ENCODE assay signal across 18 cellular contexts in genomic region chr12:52239767-52240166, GRCh38. TPM values are rescaled to one million over a fixed set of nuclear protein-coding genes. Genes with fewer than 3 reads are reported as not detected.
DNase-seq lines count a peak whose midpoint lies in the region; ATAC-seq and TF ChIP-seq lines count a peak whose summit lies in the region.
"Had no signal": no experiment of that assay in that cellular context is flagged by ENCODE, and none has a peak within 500 bp of the region (broad histone marks: within the 10 kb centered on the region; RNA-seq: fewer than 3 reads in every experiment).

No MANE protein-coding gene starts in this region.

- TF ChIP-seq CTCF in Panc1 (IDR thresholded peaks at IDR 0.05): no peak
- TF ChIP-seq CTCF in sigmoid colon (IDR thresholded peaks at IDR 0.05): no peak
- TF ChIP-seq CTCF in smooth muscle cell (IDR thresholded peaks at IDR 0.05; ENCODE audit: borderline replicate concordance, insufficient read depth, poor library complexity, severe bottlenecking): no peak

- TF ChIP-seq POLR2A in sigmoid colon (IDR thresholded peaks at IDR 0.05): no peak

- H3K36me3 ChIP-seq in Panc1 (ENCODE audit: control insufficient read depth, insufficient read depth, low read length) (no peaks in the 10 kb centered on the region), sigmoid colon (no peaks in the 10 kb centered on the region), smooth muscle cell (ENCODE audit: low read depth) (no peaks in the 10 kb centered on the region)
- H3K36me3 ChIP-seq: SJSA1 had no signal

- no peaks in the 10 kb centered on the region for H3K79me2 ChIP-seq in smooth muscle cell (ENCODE audit: low read depth)

- H4K20me1 ChIP-seq in smooth muscle cell (ENCODE audit: low read depth): peaks cover 26% of the 10 kb centered on the region

- H3K9ac ChIP-seq in smooth muscle cell (ENCODE audit: low read depth): no peak overlapping the region

- H3K4me1 ChIP-seq in Panc1 (ENCODE audit: control insufficient read depth, insufficient read depth, low read length) (peaks cover 50% of the 10 kb centered on the region), sigmoid colon (peaks cover 0 to 22% (median 21%) of the 10 kb centered on the region in 4 donors), smooth muscle cell (ENCODE audit: low read depth) (no peaks in the 10 kb centered on the region)

- intact Hi-C loops in Panc1 (cut with micrococcal nuclease; ENCODE audit: unreplicated experiment) (no loop called here), sigmoid colon (cut with DNase I) (no loop called here)

- no peak for TF ChIP-seq EP300 in sigmoid colon (IDR thresholded peaks at IDR 0.05)

- CTCF ChIA-PET in Panc1 (lab: Charles Lee): no interaction called here

- H3K4me3 ChIP-seq in Panc1 (ENCODE audit: low read depth in 2 of 2, low read length in 2 of 2): no peak overlapping the region
- H3K4me3 ChIP-seq in sigmoid colon: no peak overlapping the region
- no peak overlapping the region for H3K4me3 ChIP-seq in smooth muscle cell
- H3K4me3 ChIP-seq: GM23338, SJSA1 had no signal

- no peak overlapping the region for H3K4me2 ChIP-seq in smooth muscle cell
- H3K4me2 ChIP-seq: GM23338 had no signal

- H3K27me3 ChIP-seq in Panc1 (ENCODE audit: control insufficient read depth, insufficient read depth, low read length) (no peaks in the 10 kb centered on the region), sigmoid colon (no peaks in the 10 kb centered on the region), smooth muscle cell (ENCODE audit: low read depth) (peaks cover 12% of the 10 kb centered on the region)
- H3K27me3 ChIP-seq: SJSA1 had no signal

- no peak for ATAC-seq in Panc1
- ATAC-seq: GM23338 had no signal

- H2AFZ ChIP-seq in smooth muscle cell (ENCODE audit: low read depth): no peak overlapping the region
- H2AFZ ChIP-seq: GM23338 had no signal

- peak; percentile 54 for DNase-seq in ELF-1 (ENCODE audit: low read depth, low spot score)
- DNase-seq in Panc1 (ENCODE audit: low read depth, low spot score): no peak
- DNase-seq in iPS-NIHi11 (ENCODE audit: low spot score): peak; percentile 5
- peak; percentile 6 for DNase-seq in sigmoid colon
- DNase-seq in HuH-7 (ENCODE audit: low spot score): no peak
- no peak for DNase-seq in amniotic stem cell (lab: John Stamatoyannopoulos, UW)
- DNase-seq in smooth muscle cell (lab: John Stamatoyannopoulos, UW; ENCODE audit: unreplicated experiment): no peak
- DNase-seq: C1 segment of cervical spinal cord, GDM1, HCEC 1CT, KBM-7, NCI-H1105 treated with DMSO at 0.1 percent for 48 hours, NCI-H1694, NCI-H510A, NCI-H774, OCI-M1 had no signal

- in situ Hi-C loops in Panc1 (cut with HindIII; ENCODE audit: low pct_unique_long_range_greater_than_20kb, low sequenced_read_pairs): no loop called here

- BruUV-seq in Panc1 (replicated peaks; lab: Mats Ljungman, UMichigan): no TSS peak

- no peaks in the 10 kb centered on the region for H3F3A ChIP-seq in smooth muscle cell (ENCODE audit: low read depth)

- no peaks in the 10 kb centered on the region for H3K9me3 ChIP-seq in Panc1 (ENCODE audit: control insufficient read depth, insufficient read depth, low read depth, low read length)
- no peaks in the 10 kb centered on the region for H3K9me3 ChIP-seq in sigmoid colon
- H3K9me3 ChIP-seq in smooth muscle cell (replicated peaks; ENCODE audit: low read depth): no peaks in the 10 kb centered on the region
- H3K9me3 ChIP-seq: SJSA1 had no signal

- POLR2A ChIA-PET in Panc1 (lab: Charles Lee): interaction anchor here (0.6 kb wide), 1 partner anchor 245 kb away, joined by 3 read pairs; no protein-coding TSS in a partner anchor

- H3K27ac ChIP-seq in Panc1 (ENCODE audit: low read length): peak overlapping the region; percentile 74
- H3K27ac ChIP-seq in sigmoid colon: no peak overlapping the region
- no peak overlapping the region for H3K27ac ChIP-seq in smooth muscle cell (ENCODE audit: low read depth)
- H3K27ac ChIP-seq: SJSA1 had no signal

- WGBS in sigmoid colon, 2 donors: 59 to 71% methylated on average over 2 of the region's 2 CpGs
- 71% methylated on average over 2 of the region's 2 CpGs for WGBS in smooth muscle cell (ENCODE audit: low lambda C conversion rate)

RNA-seq across cellular contexts. Expression of gene KRT7, which starts 6.7 kb away (rescaled TPM):
- total RNA-seq in Panc1 (2021; ENCODE audit: unreplicated experiment) (16.8 TPM), sigmoid colon (1 to 10 TPM in 1 of 4 donors, under 1 TPM in 1, not detected in 2; 0.27 to 3.2 TPM), smooth muscle cell (168 and 214 TPM in 2 replicates)
- 19.1 TPM for polyA plus RNA-seq in Panc1 (2012; ENCODE audit: insufficient read length)
- polyA plus RNA-seq in sigmoid colon (10 to 100 TPM in 1 of 3 donors, 1 to 10 TPM in 2; 1.2 to 12.0 (median 2.4) TPM), smooth muscle cell (190 and 744 TPM in 2 replicates)

RNA-seq across cellular contexts. Expression of gene KRT86, which starts 34.7 kb away (rescaled TPM):
- 1.1 TPM for total RNA-seq in Panc1 (2021; ENCODE audit: unreplicated experiment)
- 1.2 TPM for polyA plus RNA-seq in Panc1 (2012; ENCODE audit: insufficient read length)
- total RNA-seq in sigmoid colon: not detected
- under 1 TPM in 2 of 3 donors, not detected in 1; 0.25 to 0.60 TPM for polyA plus RNA-seq in sigmoid colon
- not detected in 2 replicates for total RNA-seq in smooth muscle cell
- polyA plus RNA-seq in smooth muscle cell: not detected in 2 replicates
- total RNA-seq: GM23338 had no signal

RNA-seq across cellular contexts. Expression of gene KRT80, which starts 48.0 kb away (rescaled TPM):
- total RNA-seq in Panc1 (2021; ENCODE audit: unreplicated experiment) (51.5 TPM), sigmoid colon (not detected), smooth muscle cell (6.7 and 11.7 TPM in 2 replicates)
- polyA plus RNA-seq in Panc1 (2012; ENCODE audit: insufficient read length): 30.3 TPM
- polyA plus RNA-seq in sigmoid colon (under 1 TPM in 2 of 3 donors, not detected in 1; under 0.01 to 0.34 TPM), smooth muscle cell (5.1 and 6.6 TPM in 2 replicates)
- total RNA-seq: GM23338 had no signal
- polyA plus RNA-seq: GM23338 had no signal

RNA-seq across cellular contexts. Expression of gene KRT81, which starts 51.6 kb away (rescaled TPM):
- total RNA-seq in Panc1 (2021; ENCODE audit: unreplicated experiment) (0.90 TPM), sigmoid colon (under 1 TPM in 1 of 4 donors, not detected in 3; 0.14 TPM), smooth muscle cell (0.18 and 1.4 TPM in 2 replicates)
- polyA plus RNA-seq in Panc1 (2012; ENCODE audit: insufficient read length): 0.88 TPM
- polyA plus RNA-seq in sigmoid colon (under 1 TPM in 1 of 3 donors, not detected in 2; 0.17 TPM), smooth muscle cell (0.49 and 1.7 TPM in 2 replicates)
- total RNA-seq: GM23338 had no signal
- polyA plus RNA-seq: GM23338 had no signal

Comparison
In these comparisons a context has a peak if more than half of its experiments do, and no peak if none do; other contexts are left out.
1. DNase-seq: peak in ELF-1 (single experiment), iPS-NIHi11 (single experiment) and sigmoid colon (single experiment); none in Panc1 (single experiment), HuH-7 (single experiment), amniotic stem cell (single experiment) and smooth muscle cell (single experiment).